In the genomic region with DNA sequence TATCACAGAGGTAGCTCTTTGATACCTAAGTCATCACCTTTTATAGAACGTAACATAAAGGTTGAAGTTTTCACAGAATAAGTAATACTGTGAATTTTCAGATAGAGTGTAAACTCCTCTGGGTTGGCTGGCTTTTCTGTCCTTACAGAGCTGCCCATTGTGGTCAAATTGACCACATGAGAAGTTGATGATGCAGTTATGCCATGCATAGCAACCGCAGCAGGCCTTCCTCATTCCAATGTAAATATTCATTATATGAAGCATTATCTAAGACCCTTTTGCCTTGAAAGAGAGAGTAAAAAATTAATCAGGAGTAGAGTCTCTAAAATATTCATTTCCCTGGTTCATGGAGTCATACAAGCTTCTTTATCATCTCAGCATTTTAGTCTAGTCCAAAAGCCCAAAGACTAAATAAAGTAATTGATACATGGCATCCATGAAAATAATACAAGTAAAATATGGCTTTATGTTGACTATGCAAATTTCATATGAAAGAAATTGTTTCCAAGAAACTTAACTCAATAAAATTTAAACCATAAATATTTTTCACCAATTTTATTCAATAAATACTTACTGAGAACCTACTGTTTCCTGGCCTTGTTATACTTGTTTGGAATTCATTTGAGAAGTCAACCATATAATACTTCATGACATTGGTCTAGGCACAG, we compare ENCODE assay signal across 1 cellular context.
TF ChIP-seq lines count a peak whose summit lies in the region.

No MANE protein-coding gene starts in this region.

TF ChIP-seq in K562, 482 proteins besides CTCF, POLR2A, EP300 and RAD21 (continued from another document):
- TF ChIP-seq, protein P1, sequence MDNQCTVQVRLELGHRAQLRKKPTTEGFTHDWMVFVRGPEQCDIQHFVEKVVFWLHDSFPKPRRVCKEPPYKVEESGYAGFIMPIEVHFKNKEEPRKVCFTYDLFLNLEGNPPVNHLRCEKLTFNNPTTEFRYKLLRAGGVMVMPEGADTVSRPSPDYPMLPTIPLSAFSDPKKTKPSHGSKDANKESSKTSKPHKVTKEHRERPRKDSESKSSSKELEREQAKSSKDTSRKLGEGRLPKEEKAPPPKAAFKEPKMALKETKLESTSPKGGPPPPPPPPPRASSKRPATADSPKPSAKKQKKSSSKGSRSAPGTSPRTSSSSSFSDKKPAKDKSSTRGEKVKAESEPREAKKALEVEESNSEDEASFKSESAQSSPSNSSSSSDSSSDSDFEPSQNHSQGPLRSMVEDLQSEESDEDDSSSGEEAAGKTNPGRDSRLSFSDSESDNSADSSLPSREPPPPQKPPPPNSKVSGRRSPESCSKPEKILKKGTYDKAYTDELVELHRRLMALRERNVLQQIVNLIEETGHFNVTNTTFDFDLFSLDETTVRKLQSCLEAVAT (IDR thresholded peaks at IDR 0.05) = no peak
- peak; percentile 11; the same call in 1 of the 2 replicates for TF ChIP-seq C11orf30 (IDR thresholded peaks at IDR 0.05; ENCODE audit: low read depth)
- TF ChIP-seq, protein P2, sequence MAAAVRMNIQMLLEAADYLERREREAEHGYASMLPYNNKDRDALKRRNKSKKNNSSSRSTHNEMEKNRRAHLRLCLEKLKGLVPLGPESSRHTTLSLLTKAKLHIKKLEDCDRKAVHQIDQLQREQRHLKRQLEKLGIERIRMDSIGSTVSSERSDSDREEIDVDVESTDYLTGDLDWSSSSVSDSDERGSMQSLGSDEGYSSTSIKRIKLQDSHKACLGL (CRISPR knock-in tag; IDR thresholded peaks at IDR 0.05; ENCODE audit: borderline replicate concordance, poor library complexity, severe bottlenecking) = no peak
- TF ChIP-seq ZNF316 (IDR thresholded peaks at IDR 0.05) = peak; percentile 54; the same call in 1 of the 2 replicates
